ENCODE assay signal across 1 cellular context in the genomic region with DNA sequence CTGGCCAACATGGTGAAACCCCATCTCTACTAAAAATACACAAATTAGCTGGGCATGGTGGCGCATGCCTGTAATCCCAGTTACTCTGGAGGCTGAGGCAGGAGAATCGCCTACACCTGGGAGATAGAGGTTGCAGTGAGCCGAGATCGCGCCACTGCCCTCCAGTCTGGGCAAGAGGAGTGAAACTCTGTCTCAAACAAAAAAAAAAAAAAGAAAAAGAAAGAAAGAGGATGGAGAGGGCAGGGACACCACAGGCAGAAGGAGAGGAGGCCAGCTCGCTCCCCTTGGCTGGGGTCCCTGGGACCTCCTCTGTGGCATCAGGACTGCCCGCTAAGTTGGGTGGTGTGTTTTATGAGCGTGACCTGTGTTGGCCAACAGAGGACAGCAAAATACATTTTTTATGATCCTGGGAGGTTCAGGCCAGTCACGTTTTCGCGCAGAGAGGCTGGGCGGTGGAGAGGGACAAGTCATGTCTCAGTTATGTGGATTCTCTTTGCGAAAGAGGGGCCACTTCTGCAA.
TF ChIP-seq lines count a peak whose summit lies in the region.

No MANE protein-coding gene starts in this region.

TF ChIP-seq in HepG2, 621 proteins besides CTCF, POLR2A, EP300 and RAD21 (continued from another document and continues in another):
- TF ChIP-seq, protein P1, sequence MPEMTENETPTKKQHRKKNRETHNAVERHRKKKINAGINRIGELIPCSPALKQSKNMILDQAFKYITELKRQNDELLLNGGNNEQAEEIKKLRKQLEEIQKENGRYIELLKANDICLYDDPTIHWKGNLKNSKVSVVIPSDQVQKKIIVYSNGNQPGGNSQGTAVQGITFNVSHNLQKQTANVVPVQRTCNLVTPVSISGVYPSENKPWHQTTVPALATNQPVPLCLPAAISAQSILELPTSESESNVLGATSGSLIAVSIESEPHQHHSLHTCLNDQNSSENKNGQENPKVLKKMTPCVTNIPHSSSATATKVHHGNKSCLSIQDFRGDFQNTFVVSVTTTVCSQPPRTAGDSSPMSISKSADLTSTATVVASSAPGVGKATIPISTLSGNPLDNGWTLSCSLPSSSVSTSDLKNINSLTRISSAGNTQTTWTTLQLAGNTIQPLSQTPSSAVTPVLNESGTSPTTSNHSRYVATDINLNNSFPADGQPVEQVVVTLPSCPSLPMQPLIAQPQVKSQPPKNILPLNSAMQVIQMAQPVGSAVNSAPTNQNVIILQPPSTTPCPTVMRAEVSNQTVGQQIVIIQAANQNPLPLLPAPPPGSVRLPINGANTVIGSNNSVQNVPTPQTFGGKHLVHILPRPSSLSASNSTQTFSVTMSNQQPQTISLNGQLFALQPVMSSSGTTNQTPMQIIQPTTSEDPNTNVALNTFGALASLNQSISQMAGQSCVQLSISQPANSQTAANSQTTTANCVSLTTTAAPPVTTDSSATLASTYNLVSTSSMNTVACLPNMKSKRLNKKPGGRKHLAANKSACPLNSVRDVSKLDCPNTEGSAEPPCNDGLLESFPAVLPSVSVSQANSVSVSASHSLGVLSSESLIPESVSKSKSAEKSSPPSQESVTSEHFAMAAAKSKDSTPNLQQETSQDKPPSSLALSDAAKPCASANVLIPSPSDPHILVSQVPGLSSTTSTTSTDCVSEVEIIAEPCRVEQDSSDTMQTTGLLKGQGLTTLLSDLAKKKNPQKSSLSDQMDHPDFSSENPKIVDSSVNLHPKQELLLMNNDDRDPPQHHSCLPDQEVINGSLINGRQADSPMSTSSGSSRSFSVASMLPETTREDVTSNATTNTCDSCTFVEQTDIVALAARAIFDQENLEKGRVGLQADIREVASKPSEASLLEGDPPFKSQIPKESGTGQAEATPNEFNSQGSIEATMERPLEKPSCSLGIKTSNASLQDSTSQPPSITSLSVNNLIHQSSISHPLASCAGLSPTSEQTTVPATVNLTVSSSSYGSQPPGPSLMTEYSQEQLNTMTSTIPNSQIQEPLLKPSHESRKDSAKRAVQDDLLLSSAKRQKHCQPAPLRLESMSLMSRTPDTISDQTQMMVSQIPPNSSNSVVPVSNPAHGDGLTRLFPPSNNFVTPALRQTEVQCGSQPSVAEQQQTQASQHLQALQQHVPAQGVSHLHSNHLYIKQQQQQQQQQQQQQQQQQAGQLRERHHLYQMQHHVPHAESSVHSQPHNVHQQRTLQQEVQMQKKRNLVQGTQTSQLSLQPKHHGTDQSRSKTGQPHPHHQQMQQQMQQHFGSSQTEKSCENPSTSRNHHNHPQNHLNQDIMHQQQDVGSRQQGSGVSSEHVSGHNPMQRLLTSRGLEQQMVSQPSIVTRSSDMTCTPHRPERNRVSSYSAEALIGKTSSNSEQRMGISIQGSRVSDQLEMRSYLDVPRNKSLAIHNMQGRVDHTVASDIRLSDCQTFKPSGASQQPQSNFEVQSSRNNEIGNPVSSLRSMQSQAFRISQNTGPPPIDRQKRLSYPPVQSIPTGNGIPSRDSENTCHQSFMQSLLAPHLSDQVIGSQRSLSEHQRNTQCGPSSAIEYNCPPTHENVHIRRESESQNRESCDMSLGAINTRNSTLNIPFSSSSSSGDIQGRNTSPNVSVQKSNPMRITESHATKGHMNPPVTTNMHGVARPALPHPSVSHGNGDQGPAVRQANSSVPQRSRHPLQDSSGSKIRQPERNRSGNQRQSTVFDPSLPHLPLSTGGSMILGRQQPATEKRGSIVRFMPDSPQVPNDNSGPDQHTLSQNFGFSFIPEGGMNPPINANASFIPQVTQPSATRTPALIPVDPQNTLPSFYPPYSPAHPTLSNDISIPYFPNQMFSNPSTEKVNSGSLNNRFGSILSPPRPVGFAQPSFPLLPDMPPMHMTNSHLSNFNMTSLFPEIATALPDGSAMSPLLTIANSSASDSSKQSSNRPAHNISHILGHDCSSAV (CRISPR knock-in tag; IDR thresholded peaks at IDR 0.05; ENCODE audit: borderline replicate concordance) = no peak
- TF ChIP-seq, protein P2, sequence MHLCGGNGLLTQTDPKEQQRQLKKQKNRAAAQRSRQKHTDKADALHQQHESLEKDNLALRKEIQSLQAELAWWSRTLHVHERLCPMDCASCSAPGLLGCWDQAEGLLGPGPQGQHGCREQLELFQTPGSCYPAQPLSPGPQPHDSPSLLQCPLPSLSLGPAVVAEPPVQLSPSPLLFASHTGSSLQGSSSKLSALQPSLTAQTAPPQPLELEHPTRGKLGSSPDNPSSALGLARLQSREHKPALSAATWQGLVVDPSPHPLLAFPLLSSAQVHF (CRISPR knock-in tag; IDR thresholded peaks at IDR 0.05) = no peak
- TF ChIP-seq ZFY (CRISPR knock-in tag; IDR thresholded peaks at IDR 0.05) = peak; percentile 40; the same call in 1 of the 2 replicates
- TF ChIP-seq PAX8 (CRISPR knock-in tag; IDR thresholded peaks at IDR 0.05; ENCODE audit: borderline replicate concordance) = no peak
- no peak for TF ChIP-seq ZNF446 (CRISPR knock-in tag; IDR thresholded peaks at IDR 0.05)
- TF ChIP-seq, protein P3, sequence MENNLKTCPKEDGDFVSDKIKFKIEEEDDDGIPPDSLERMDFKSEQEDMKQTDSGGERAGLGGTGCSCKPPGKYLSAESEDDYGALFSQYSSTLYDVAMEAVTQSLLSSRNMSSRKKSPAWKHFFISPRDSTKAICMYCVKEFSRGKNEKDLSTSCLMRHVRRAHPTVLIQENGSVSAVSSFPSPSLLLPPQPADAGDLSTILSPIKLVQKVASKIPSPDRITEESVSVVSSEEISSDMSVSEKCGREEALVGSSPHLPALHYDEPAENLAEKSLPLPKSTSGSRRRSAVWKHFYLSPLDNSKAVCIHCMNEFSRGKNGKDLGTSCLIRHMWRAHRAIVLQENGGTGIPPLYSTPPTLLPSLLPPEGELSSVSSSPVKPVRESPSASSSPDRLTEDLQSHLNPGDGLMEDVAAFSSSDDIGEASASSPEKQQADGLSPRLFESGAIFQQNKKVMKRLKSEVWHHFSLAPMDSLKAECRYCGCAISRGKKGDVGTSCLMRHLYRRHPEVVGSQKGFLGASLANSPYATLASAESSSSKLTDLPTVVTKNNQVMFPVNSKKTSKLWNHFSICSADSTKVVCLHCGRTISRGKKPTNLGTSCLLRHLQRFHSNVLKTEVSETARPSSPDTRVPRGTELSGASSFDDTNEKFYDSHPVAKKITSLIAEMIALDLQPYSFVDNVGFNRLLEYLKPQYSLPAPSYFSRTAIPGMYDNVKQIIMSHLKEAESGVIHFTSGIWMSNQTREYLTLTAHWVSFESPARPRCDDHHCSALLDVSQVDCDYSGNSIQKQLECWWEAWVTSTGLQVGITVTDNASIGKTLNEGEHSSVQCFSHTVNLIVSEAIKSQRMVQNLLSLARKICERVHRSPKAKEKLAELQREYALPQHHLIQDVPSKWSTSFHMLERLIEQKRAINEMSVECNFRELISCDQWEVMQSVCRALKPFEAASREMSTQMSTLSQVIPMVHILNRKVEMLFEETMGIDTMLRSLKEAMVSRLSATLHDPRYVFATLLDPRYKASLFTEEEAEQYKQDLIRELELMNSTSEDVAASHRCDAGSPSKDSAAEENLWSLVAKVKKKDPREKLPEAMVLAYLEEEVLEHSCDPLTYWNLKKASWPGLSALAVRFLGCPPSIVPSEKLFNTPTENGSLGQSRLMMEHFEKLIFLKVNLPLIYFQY (CRISPR knock-in tag; IDR thresholded peaks at IDR 0.05; ENCODE audit: borderline replicate concordance) = no peak
- TF ChIP-seq TBP (CRISPR knock-in tag; IDR thresholded peaks at IDR 0.05) = 0 out of 2 replicates have a peak, but pooled peaks have one; percentile 32
- peak; percentile 70; the same call in 1 of the 2 replicates for TF ChIP-seq ZBTB7B (CRISPR knock-in tag; IDR thresholded peaks at IDR 0.05)
- TF ChIP-seq ZFP37 (CRISPR knock-in tag; IDR thresholded peaks at IDR 0.05; ENCODE audit: borderline replicate concordance) = peak; percentile 74; the same call in 1 of the 2 replicates
- TF ChIP-seq RXRB (CRISPR knock-in tag; IDR thresholded peaks at IDR 0.05; ENCODE audit: borderline replicate concordance) = peak; percentile 69
- TF ChIP-seq, protein P4, sequence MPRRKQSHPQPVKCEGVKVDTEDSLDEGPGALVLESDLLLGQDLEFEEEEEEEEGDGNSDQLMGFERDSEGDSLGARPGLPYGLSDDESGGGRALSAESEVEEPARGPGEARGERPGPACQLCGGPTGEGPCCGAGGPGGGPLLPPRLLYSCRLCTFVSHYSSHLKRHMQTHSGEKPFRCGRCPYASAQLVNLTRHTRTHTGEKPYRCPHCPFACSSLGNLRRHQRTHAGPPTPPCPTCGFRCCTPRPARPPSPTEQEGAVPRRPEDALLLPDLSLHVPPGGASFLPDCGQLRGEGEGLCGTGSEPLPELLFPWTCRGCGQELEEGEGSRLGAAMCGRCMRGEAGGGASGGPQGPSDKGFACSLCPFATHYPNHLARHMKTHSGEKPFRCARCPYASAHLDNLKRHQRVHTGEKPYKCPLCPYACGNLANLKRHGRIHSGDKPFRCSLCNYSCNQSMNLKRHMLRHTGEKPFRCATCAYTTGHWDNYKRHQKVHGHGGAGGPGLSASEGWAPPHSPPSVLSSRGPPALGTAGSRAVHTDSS (CRISPR knock-in tag; conservative IDR thresholded peaks at IDR 0.05) = peak; percentile 83; the same call in 1 of the 2 replicates
- TF ChIP-seq SUZ12 (IDR thresholded peaks at IDR 0.05; ENCODE audit: low read depth, low read length) = no peak
- TF ChIP-seq ATF7-NPFF (CRISPR knock-in tag; IDR thresholded peaks at IDR 0.05; ENCODE audit: low read depth) = peak; percentile 57; the same call in 1 of the 2 replicates
- 0 out of 2 replicates have a peak, but pooled peaks have one; percentile 56 for TF ChIP-seq U2AF2 (IDR thresholded peaks at IDR 0.05; ENCODE audit: low read depth, low read length)
- TF ChIP-seq, protein P5, sequence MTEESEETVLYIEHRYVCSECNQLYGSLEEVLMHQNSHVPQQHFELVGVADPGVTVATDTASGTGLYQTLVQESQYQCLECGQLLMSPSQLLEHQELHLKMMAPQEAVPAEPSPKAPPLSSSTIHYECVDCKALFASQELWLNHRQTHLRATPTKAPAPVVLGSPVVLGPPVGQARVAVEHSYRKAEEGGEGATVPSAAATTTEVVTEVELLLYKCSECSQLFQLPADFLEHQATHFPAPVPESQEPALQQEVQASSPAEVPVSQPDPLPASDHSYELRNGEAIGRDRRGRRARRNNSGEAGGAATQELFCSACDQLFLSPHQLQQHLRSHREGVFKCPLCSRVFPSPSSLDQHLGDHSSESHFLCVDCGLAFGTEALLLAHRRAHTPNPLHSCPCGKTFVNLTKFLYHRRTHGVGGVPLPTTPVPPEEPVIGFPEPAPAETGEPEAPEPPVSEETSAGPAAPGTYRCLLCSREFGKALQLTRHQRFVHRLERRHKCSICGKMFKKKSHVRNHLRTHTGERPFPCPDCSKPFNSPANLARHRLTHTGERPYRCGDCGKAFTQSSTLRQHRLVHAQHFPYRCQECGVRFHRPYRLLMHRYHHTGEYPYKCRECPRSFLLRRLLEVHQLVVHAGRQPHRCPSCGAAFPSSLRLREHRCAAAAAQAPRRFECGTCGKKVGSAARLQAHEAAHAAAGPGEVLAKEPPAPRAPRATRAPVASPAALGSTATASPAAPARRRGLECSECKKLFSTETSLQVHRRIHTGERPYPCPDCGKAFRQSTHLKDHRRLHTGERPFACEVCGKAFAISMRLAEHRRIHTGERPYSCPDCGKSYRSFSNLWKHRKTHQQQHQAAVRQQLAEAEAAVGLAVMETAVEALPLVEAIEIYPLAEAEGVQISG (CRISPR knock-in tag; IDR thresholded peaks at IDR 0.05) = peak; percentile 54; the same call in 1 of the 2 replicates
- no peak for TF ChIP-seq CENPT (CRISPR knock-in tag; IDR thresholded peaks at IDR 0.05; ENCODE audit: low read depth)
- TF ChIP-seq ZSCAN31 (CRISPR knock-in tag; IDR thresholded peaks at IDR 0.05; ENCODE audit: low read depth) = no peak
- no peak for TF ChIP-seq HBP1 (CRISPR knock-in tag; IDR thresholded peaks at IDR 0.05; ENCODE audit: low read depth)
- TF ChIP-seq SP1 (IDR thresholded peaks at IDR 0.05) = no peak
- TF ChIP-seq SP1 (CRISPR knock-in tag; IDR thresholded peaks at IDR 0.05) = 0 out of 2 replicates have a peak, but pooled peaks have one; percentile 36
- TF ChIP-seq ELF3 (CRISPR knock-in tag; IDR thresholded peaks at IDR 0.05) = peak; percentile 78
- 0 out of 2 replicates have a peak, but pooled peaks have one; percentile 62 for TF ChIP-seq HOXA5 (CRISPR knock-in tag; IDR thresholded peaks at IDR 0.05)
- TF ChIP-seq, protein P6, sequence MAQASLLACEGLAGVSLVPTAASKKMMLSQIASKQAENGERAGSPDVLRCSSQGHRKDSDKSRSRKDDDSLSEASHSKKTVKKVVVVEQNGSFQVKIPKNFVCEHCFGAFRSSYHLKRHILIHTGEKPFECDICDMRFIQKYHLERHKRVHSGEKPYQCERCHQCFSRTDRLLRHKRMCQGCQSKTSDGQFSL (CRISPR knock-in tag; IDR thresholded peaks at IDR 0.05) = peak; percentile 64; the same call in 1 of the 2 replicates
- TF ChIP-seq ZNF724P (CRISPR knock-in tag; IDR thresholded peaks at IDR 0.05; ENCODE audit: borderline replicate concordance) = no peak
- TF ChIP-seq, protein P7, sequence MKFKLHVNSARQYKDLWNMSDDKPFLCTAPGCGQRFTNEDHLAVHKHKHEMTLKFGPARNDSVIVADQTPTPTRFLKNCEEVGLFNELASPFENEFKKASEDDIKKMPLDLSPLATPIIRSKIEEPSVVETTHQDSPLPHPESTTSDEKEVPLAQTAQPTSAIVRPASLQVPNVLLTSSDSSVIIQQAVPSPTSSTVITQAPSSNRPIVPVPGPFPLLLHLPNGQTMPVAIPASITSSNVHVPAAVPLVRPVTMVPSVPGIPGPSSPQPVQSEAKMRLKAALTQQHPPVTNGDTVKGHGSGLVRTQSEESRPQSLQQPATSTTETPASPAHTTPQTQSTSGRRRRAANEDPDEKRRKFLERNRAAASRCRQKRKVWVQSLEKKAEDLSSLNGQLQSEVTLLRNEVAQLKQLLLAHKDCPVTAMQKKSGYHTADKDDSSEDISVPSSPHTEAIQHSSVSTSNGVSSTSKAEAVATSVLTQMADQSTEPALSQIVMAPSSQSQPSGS (CRISPR knock-in tag; IDR thresholded peaks at IDR 0.05) = peak; percentile 52; the same call in 1 of the 2 replicates
- 0 out of 2 replicates have a peak, but pooled peaks have one; percentile 48 for TF ChIP-seq MYPOP (CRISPR knock-in tag; IDR thresholded peaks at IDR 0.05)
